23 cellular contexts compared by ENCODE assay signal in the genomic region with DNA sequence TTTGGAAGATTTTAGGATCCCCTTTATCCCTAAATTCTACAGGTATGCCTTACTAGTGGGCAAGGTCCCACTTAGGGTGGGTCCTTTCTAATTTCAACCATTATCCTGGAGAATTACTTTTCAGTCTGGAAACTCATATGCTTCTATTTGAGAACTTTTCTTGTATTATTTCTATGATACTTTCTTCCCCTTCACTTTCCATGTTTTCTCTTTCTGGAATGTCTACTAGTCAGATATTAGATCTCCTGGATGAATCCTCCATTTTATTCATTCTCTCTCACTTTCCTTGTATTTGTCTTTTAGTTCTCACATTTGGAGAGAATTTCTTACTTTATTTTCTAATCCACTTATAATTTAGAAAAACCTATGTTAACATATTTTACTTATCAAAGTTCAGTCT.
"Had no signal": no experiment of that assay in that cellular context is flagged by ENCODE, and none has a peak within 500 bp of the region (broad histone marks: within the 10 kb centered on the region; RNA-seq: fewer than 3 reads in every experiment).

No MANE protein-coding gene starts in this region.

- H3K36me3 ChIP-seq: left lung, left ventricle myocardium inferior, lower lobe of right lung had no signal

- H3K27ac ChIP-seq: hepatocyte, left lung, left ventricle myocardium inferior, lower lobe of right lung had no signal

- DNase-seq: hippocampal formation; hypothalamus; immature natural killer cell; islet precursor cell; kidney; kidney glomerular epithelial cell; left cardiac atrium; left colon; left lung; left ventricle myocardium inferior; left ventricle myocardium superior; lower lobe of right lung; mammary epithelial cell; mesenchymal stem cell; mesendoderm; midbrain; mucosa of descending colon; naive B cell; naive thymus-derived CD4-positive, alpha-beta T cell had no signal

- H3K4me3 ChIP-seq: hepatocyte, left lung, left ventricle myocardium inferior, lower lobe of right lung, lung, mucosa of descending colon had no signal

- FAIRE-seq: islet of Langerhans, keratinocyte, kidney had no signal

- H3K9me3 ChIP-seq: lower lobe of right lung had no signal

- H3K27me3 ChIP-seq: hepatocyte, left lung had no signal

- H3K4me1 ChIP-seq: left lung, left ventricle myocardium inferior, lower lobe of right lung had no signal
